8 cellular contexts compared by ENCODE assay signal in genomic region chr16:86510465-86511261, GRCh38. TPM values are rescaled to one million over a fixed set of nuclear protein-coding genes. Genes with fewer than 3 reads are reported as not detected.
DNase-seq lines count a peak whose midpoint lies in the region; FAIRE-seq and TF ChIP-seq lines count a peak whose summit lies in the region.

Gene FOXF1, plus strand, starts transcription at chr16:86510527. Its CDS starts 43 bp downstream, at chr16:86510570.

- DNase-seq in activated CD8-positive, alpha-beta memory T cell treated with anti-CD3 and anti-CD28 coated beads for 24 hours: peak; percentile 64
- DNase-seq in activated CD8-positive, alpha-beta memory T cell treated with anti-CD3 and anti-CD28 coated beads, Interleukin-2, amount 50 U/mL, for 4 hours: no peak
- DNase-seq in astrocyte (ENCODE audit: low read depth) (peak; percentile 75), DMS53 treated with DMSO at 0.1 percent for 48 hours (lab: John Stamatoyannopoulos, UW; ENCODE audit: unreplicated experiment) (no peak)
- no peak for DNase-seq in NK-92 treated with Interleukin-12 subunit alpha and Interleukin-12 subunit beta, amount 100 ng/mL, for 24 hours (lab: John Stamatoyannopoulos, UW)
- DNase-seq in stimulated activated CD4-positive, alpha-beta T cell treated with anti-CD3 and anti-CD28 coated beads, Interleukin-4, amount 100 ng/mL, for 4 hours: no peak

- H3K9me3 ChIP-seq in astrocyte (ENCODE audit: insufficient read depth, low read depth, low read length) (peaks cover 12% of the 10 kb centered on the region), thymus (ENCODE audit: control insufficient read depth) (peaks cover 2% of the 10 kb centered on the region)

- H2AFZ ChIP-seq in astrocyte (ENCODE audit: low read depth, low read length): peak within 1 kb of the TSS; percentile 69

- no peak within 1 kb of the TSS for H3K4me3 Mint-ChIP-seq in astrocyte (ENCODE audit: unreplicated experiment)

- H3K27ac ChIP-seq in astrocyte (ENCODE audit: low read depth, low read length) (peak within 1 kb of the TSS; percentile 65), layer of hippocampus (ENCODE audit: low read depth, low read length) (peak within 1 kb of the TSS; percentile 38), thymus (ENCODE audit: low read depth) (no peak within 1 kb of the TSS)

- H3K79me2 ChIP-seq in astrocyte (ENCODE audit: insufficient read depth, low read length): peaks cover 43% of the 10 kb centered on the region

- peaks cover 60% of the 10 kb centered on the region for H3K27me3 Mint-ChIP-seq in astrocyte (ENCODE audit: low read depth, unreplicated experiment)

- H3K4me3 ChIP-seq in astrocyte (ENCODE audit: insufficient read depth, low read depth, low read length): peak within 1 kb of the TSS; percentile 71
- H3K4me3 ChIP-seq in thymus (ENCODE audit: low read length): peak within 1 kb of the TSS; percentile 50

- H3K36me3 ChIP-seq in astrocyte (ENCODE audit: insufficient read depth, low read length) (no peaks in the 10 kb centered on the region), thymus (ENCODE audit: control insufficient read depth, insufficient read depth) (no peaks in the 10 kb centered on the region)

- no peak within 1 kb of the TSS for H3K27ac Mint-ChIP-seq in astrocyte (ENCODE audit: unreplicated experiment)

- H3K4me1 ChIP-seq in astrocyte (ENCODE audit: insufficient read depth, low read length) (peaks cover 12% of the 10 kb centered on the region), thymus (ENCODE audit: control insufficient read depth, insufficient read depth, low read length) (no peaks in the 10 kb centered on the region)

- H3K9me3 Mint-ChIP-seq in astrocyte (ENCODE audit: unreplicated experiment): peaks cover 33% of the 10 kb centered on the region

- H3K27me3 ChIP-seq in astrocyte (ENCODE audit: insufficient read depth, low read length) (peaks cover 65% of the 10 kb centered on the region), layer of hippocampus (ENCODE audit: control insufficient read depth, insufficient read depth, low read length) (peaks cover 76% of the 10 kb centered on the region), thymus (ENCODE audit: control insufficient read depth, insufficient read depth) (peaks cover 94% of the 10 kb centered on the region)

- peaks cover 40% of the 10 kb centered on the region for H4K20me1 ChIP-seq in astrocyte (ENCODE audit: insufficient read depth, low read length)

- peaks cover 2% of the 10 kb centered on the region for H3K36me3 Mint-ChIP-seq in astrocyte (ENCODE audit: low read depth, unreplicated experiment)

- WGBS in thymus: 2% methylated on average over 89 of the region's 89 CpGs

- peak within 1 kb of the TSS; percentile 77 for H3K9ac ChIP-seq in astrocyte (ENCODE audit: low read length)

- peaks cover 3% of the 10 kb centered on the region for H3K4me1 Mint-ChIP-seq in astrocyte (ENCODE audit: low read depth, unreplicated experiment)

- TF ChIP-seq CTCF in astrocyte (IDR thresholded peaks at IDR 0.05; ENCODE audit: insufficient read depth, low read depth, low read length): no peak

- peak within 1 kb of the TSS; percentile 88 for H3K4me2 ChIP-seq in astrocyte (ENCODE audit: low read length)

- no peak for FAIRE-seq in astrocyte (lab: Jason Lieb, UNC)

RNA-seq across cellular contexts. Expression of gene FOXF1, which starts in this region (rescaled TPM):
- total RNA-seq in astrocyte: 0.07 TPM in 1 of 2 replicates, not detected in the other
- 0.55 TPM for polyA plus RNA-seq in thymus

Comparison
In these comparisons a context has a peak if more than half of its experiments do, and no peak if none do; other contexts are left out.
1. Peak in DNase-seq, H3K4me3 ChIP-seq, H3K27ac ChIP-seq, H3K9ac ChIP-seq and H3K4me2 ChIP-seq in astrocyte; RNA of the gene not detected or under 1 TPM.